14 cellular contexts compared by ENCODE assay signal in the genomic region with DNA sequence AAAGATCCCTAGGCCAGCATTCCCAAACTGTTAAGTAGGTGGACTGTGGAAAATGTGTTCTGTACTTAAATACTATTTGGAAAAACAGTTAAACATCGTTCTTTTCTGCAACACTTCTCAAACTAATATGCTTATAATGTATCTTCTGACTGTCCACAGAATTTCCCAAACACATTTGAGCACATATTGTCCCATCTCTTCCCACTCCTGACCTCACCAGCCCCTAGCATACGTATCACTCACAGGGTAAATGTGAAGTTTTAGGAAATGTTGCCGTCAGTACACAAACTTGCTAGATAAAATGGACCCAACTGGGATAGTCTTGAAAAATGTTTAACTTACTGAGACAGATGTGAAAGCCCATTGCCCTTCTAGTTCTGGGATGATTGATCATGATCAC. TPM values are rescaled to one million over a fixed set of nuclear protein-coding genes. Genes with fewer than 3 reads are reported as not detected.
DNase-seq lines count a peak whose midpoint lies in the region; ATAC-seq and TF ChIP-seq lines count a peak whose summit lies in the region.
"Had no signal": no experiment of that assay in that cellular context is flagged by ENCODE, and none has a peak within 500 bp of the region (broad histone marks: within the 10 kb centered on the region; RNA-seq: fewer than 3 reads in every experiment).

No MANE protein-coding gene starts in this region.

- no peak overlapping the region for H2AFZ ChIP-seq in GM23338

- no peaks in the 10 kb centered on the region for H3K9me3 ChIP-seq in SK-N-MC (ENCODE audit: low read depth, low read length)
- H3K9me3 ChIP-seq: BE2C, HAP-1 had no signal

- ATAC-seq in GM23338: no peak
- no peak for ATAC-seq in stimulated activated effector memory CD8-positive, alpha-beta T cell treated with anti-CD3 and anti-CD28 coated beads, Interleukin-12 subunit alpha, Interleukin-12 subunit beta, amount 100 ng/mL, for 72 hours
- ATAC-seq: CD8-positive, alpha-beta T cell; PC-3 had no signal

- no peak for TF ChIP-seq CTCF in GM23338 (conservative IDR thresholded peaks at IDR 0.05; ENCODE audit: low read depth in 2 of 2)

- H3K4me3 Mint-ChIP-seq in GM23338 (no peak overlapping the region), immature natural killer cell (no peak overlapping the region)
- H3K4me3 Mint-ChIP-seq in stimulated activated effector memory CD8-positive, alpha-beta T cell treated with anti-CD3 and anti-CD28 coated beads, Interleukin-12 subunit alpha, Interleukin-12 subunit beta, amount 100 ng/mL, for 72 hours: no peak overlapping the region
- H3K4me3 Mint-ChIP-seq: CD8-positive, alpha-beta T cell had no signal

- H3K27me3 Mint-ChIP-seq in GM23338 (ENCODE audit: insufficient read depth, low read depth, poor library complexity) (peaks cover 3% of the 10 kb centered on the region), immature natural killer cell (ENCODE audit: low read depth in 3 of 3) (peaks cover 0 to 1% (median 0%) of the 10 kb centered on the region in 3 donors)

- H3K27me3 ChIP-seq in GM23338 (ENCODE audit: insufficient read depth): no peaks in the 10 kb centered on the region
- H3K27me3 ChIP-seq: BE2C had no signal

- H3K27ac ChIP-seq in GM23338 (ENCODE audit: low read depth) (0 out of 2 replicates have a peak overlapping the region, but pooled peaks have one; percentile 21), SK-N-MC (peak overlapping the region; percentile 56), substantia nigra (ENCODE audit: low read depth, low read length, poor library complexity, severe bottlenecking) (peak overlapping the region; percentile 6)

- no peaks in the 10 kb centered on the region for H3K9me2 ChIP-seq in GM23338 (ENCODE audit: insufficient read depth)

- H4K20me1 ChIP-seq in GM23338 (replicated peaks; ENCODE audit: insufficient read depth): peaks cover 15% of the 10 kb centered on the region

- no peak overlapping the region for H3K4me2 ChIP-seq in GM23338

- no peak for DNase-seq in GM23338 (ENCODE audit: low spot score)
- no peak for DNase-seq in SK-N-MC (ENCODE audit: low read depth, low spot score)
- DNase-seq in immature natural killer cell: no peak
- no peak for DNase-seq in substantia nigra (lab: John Stamatoyannopoulos, UW)
- no peak for DNase-seq in NCI-H128 (lab: John Stamatoyannopoulos, UW; ENCODE audit: unreplicated experiment)
- DNase-seq in stimulated activated effector memory CD8-positive, alpha-beta T cell treated with anti-CD3 and anti-CD28 coated beads, Interleukin-12 subunit alpha, Interleukin-12 subunit beta, amount 100 ng/mL, for 72 hours (ENCODE audit: low spot score in 2 of 2): no peak
- no peak for DNase-seq in D341Med (ENCODE audit: low spot score)
- DNase-seq: BE2C; CD8-positive, alpha-beta T cell; GF-D8; NCI-H2227 treated with DMSO at 0.1 percent for 48 hours; NCI-H526; PC-3 had no signal

- H3K4me1 ChIP-seq in GM23338 (ENCODE audit: insufficient read depth): peaks cover 24% of the 10 kb centered on the region

- no peaks in the 10 kb centered on the region for H3K36me3 ChIP-seq in GM23338 (ENCODE audit: insufficient read depth)
- peaks cover 21% of the 10 kb centered on the region for H3K36me3 ChIP-seq in SK-N-MC (ENCODE audit: insufficient read depth, low read length)
- H3K36me3 ChIP-seq: BE2C, HAP-1 had no signal

- H3K79me2 ChIP-seq in GM23338 (replicated peaks; ENCODE audit: insufficient read depth): peaks cover 96% of the 10 kb centered on the region

- H3K9me3 Mint-ChIP-seq in GM23338: no peaks in the 10 kb centered on the region
- no peaks in the 10 kb centered on the region for H3K9me3 Mint-ChIP-seq in immature natural killer cell
- no peaks in the 10 kb centered on the region for H3K9me3 Mint-ChIP-seq in stimulated activated effector memory CD8-positive, alpha-beta T cell treated with anti-CD3 and anti-CD28 coated beads, Interleukin-12 subunit alpha, Interleukin-12 subunit beta, amount 100 ng/mL, for 72 hours
- H3K9me3 Mint-ChIP-seq: CD8-positive, alpha-beta T cell had no signal

- peaks cover 45% of the 10 kb centered on the region for H3K4me1 Mint-ChIP-seq in GM23338
- H3K4me1 Mint-ChIP-seq in immature natural killer cell: peaks cover 39 to 93% of the 10 kb centered on the region in 2 donors
- H3K4me1 Mint-ChIP-seq in stimulated activated effector memory CD8-positive, alpha-beta T cell treated with anti-CD3 and anti-CD28 coated beads, Interleukin-12 subunit alpha, Interleukin-12 subunit beta, amount 100 ng/mL, for 72 hours: peaks cover 50% of the 10 kb centered on the region

- H3F3A ChIP-seq in GM23338 (replicated peaks; ENCODE audit: low read depth): no peaks in the 10 kb centered on the region

- H3K27ac Mint-ChIP-seq in GM23338 (peak overlapping the region; percentile 45; the same call in 1 of the 2 replicates), immature natural killer cell (peak overlapping the region in 5 of 6 donors; percentile 1 to 44 (median 16))
- no peak overlapping the region for H3K27ac Mint-ChIP-seq in stimulated activated effector memory CD8-positive, alpha-beta T cell treated with anti-CD3 and anti-CD28 coated beads, Interleukin-12 subunit alpha, Interleukin-12 subunit beta, amount 100 ng/mL, for 72 hours

- H3K4me3 ChIP-seq in GM23338: no peak overlapping the region
- H3K4me3 ChIP-seq in SK-N-MC: no peak overlapping the region
- H3K4me3 ChIP-seq: HAP-1 had no signal

- H3K9ac ChIP-seq in SK-N-MC (ENCODE audit: insufficient read length): no peak overlapping the region

- H3K36me3 Mint-ChIP-seq in GM23338 (ENCODE audit: low read depth): no peaks in the 10 kb centered on the region
- H3K36me3 Mint-ChIP-seq in immature natural killer cell: no peaks in the 10 kb centered on the region
- peaks cover 30% of the 10 kb centered on the region for H3K36me3 Mint-ChIP-seq in stimulated activated effector memory CD8-positive, alpha-beta T cell treated with anti-CD3 and anti-CD28 coated beads, Interleukin-12 subunit alpha, Interleukin-12 subunit beta, amount 100 ng/mL, for 72 hours

TF ChIP-seq in GM23338, 12 proteins besides CTCF, POLR2A, EP300 and RAD21 (continues in another document):
- TF ChIP-seq POLR2AphosphoS5 (IDR thresholded peaks at IDR 0.05; ENCODE audit: low read depth) (no peak), ZNF331 (CRISPR knock-in tag; IDR thresholded peaks at IDR 0.05; ENCODE audit: low read depth) (no peak), ZNF114 (CRISPR knock-in tag; IDR thresholded peaks at IDR 0.05) (no peak)
- TF ChIP-seq, protein P1, sequence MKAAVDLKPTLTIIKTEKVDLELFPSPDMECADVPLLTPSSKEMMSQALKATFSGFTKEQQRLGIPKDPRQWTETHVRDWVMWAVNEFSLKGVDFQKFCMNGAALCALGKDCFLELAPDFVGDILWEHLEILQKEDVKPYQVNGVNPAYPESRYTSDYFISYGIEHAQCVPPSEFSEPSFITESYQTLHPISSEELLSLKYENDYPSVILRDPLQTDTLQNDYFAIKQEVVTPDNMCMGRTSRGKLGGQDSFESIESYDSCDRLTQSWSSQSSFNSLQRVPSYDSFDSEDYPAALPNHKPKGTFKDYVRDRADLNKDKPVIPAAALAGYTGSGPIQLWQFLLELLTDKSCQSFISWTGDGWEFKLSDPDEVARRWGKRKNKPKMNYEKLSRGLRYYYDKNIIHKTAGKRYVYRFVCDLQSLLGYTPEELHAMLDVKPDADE (IDR thresholded peaks at IDR 0.05): no peak

RNA-seq across cellular contexts. Expression of a gene that starts 27.7 kb away (rescaled TPM):
- 44.4 and 54.9 TPM in 2 replicates for total RNA-seq in GM23338 (2014; rRNA removed; shearing (Covaris generic))
- polyA plus RNA-seq in GM23338 (2016; fragmentation: Nextera tagmentation; extraction: Ambion mirVana): 24.8 and 26.5 TPM in 2 replicates
- 10 to 100 TPM in 1 of 3 donors, 1 to 10 TPM in 2; 3.8 to 14.8 (median 4.3) TPM for polyA plus RNA-seq in immature natural killer cell

Comparison
In these comparisons a context has a peak if more than half of its experiments do, and no peak if none do; other contexts are left out.
1. H3K27ac ChIP-seq: peak in every context shown above with its lines; median percentile 56 in SK-N-MC; 21 in GM23338; 6 in substantia nigra.